ENCODE assay signal across 15 cellular contexts in genomic region chr10:9296206-9296605, GRCh38.
"Had no signal": no experiment of that assay in that cellular context is flagged by ENCODE, and none has a peak within 500 bp of the region (broad histone marks: within the 10 kb centered on the region; RNA-seq: fewer than 3 reads in every experiment).

No MANE protein-coding gene starts in this region.

- H3K4me1 ChIP-seq: breast epithelium, prostate gland had no signal

- H3K27me3 ChIP-seq: breast epithelium had no signal

- H3K27ac ChIP-seq: breast epithelium, prostate gland had no signal

- H3K9me3 ChIP-seq: breast epithelium, prostate gland had no signal

- DNase-seq: activated CD4-positive, alpha-beta T cell treated with anti-CD3 and anti-CD28 coated beads, Interleukin-2, amount 10 ng/mL, durations not matched to agents 24 days and 14 days; activated CD8-positive, alpha-beta memory T cell treated with anti-CD3 and anti-CD28 coated beads, Interleukin-2, amount 50 U/mL, for 48 hours; activated gamma-delta T cell treated with Interleukin-2 at 50 U/mL for 16 hours; activated naive CD8-positive, alpha-beta T cell treated with anti-CD3 and anti-CD28 coated beads for 36 hours; activated T-cell treated with anti-CD3 and anti-CD28 coated beads, Interleukin-2, amount 50 U/mL, for 72 hours; effector memory CD8-positive, alpha-beta T cell; right cardiac atrium; small intestine; stimulated activated CD4-positive, alpha-beta T cell treated with anti-CD3 and anti-CD28 coated beads, Interleukin-4, amount 100 ng/mL, for 4 hours; stimulated activated CD8-positive, alpha-beta memory T cell treated with anti-CD3 and anti-CD28 coated beads, Interleukin-4, amount 100 ng/mL, for 48 hours; stimulated activated naive CD4-positive, alpha-beta T cell treated with Interleukin-2 at 50 U/mL for 16 hours; trophoblast cell had no signal

- H3K36me3 ChIP-seq: breast epithelium, prostate gland had no signal

- H3K4me3 ChIP-seq: breast epithelium, lung, prostate gland had no signal
